In the genomic region with DNA sequence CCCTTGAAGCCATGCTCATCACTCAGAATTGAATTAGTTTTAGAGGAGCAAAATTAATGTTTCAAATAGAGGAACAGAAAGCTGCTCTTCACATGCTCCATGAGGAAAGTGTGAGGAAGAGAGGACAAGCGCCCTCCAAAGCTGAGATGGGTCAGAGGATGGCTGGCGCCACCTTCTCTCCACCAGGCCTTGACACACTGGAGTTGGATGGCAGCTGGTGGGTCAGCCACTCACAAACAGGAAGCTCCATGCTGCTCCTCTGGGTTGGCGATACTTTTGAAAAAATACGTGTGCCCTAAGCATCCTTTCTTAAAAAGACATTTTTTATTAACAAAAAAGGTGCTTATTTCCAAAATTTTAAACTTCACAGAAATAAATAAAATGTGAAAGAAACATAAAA, we compare ENCODE assay signal across 17 cellular contexts.
DNase-seq lines count a peak whose midpoint lies in the region; ATAC-seq and TF ChIP-seq lines count a peak whose summit lies in the region.
"Had no signal": no experiment of that assay in that cellular context is flagged by ENCODE, and none has a peak within 500 bp of the region (broad histone marks: within the 10 kb centered on the region; RNA-seq: fewer than 3 reads in every experiment).

No MANE protein-coding gene starts in this region.

- no peak overlapping the region for H3K4me3 ChIP-seq in DND-41 (ENCODE audit: low read depth in 1 of 2, low read length in 2 of 2)
- H3K4me3 ChIP-seq in effector memory CD4-positive, alpha-beta T cell (ENCODE audit: insufficient read depth, low read depth, low read length, poor library complexity, severe bottlenecking), result no peak overlapping the region
- H3K4me3 ChIP-seq: uterus had no signal

- peaks cover 27% of the 10 kb centered on the region for H3K4me1 Mint-ChIP-seq in T-helper 2 cell treated with Interferon-gamma antibody and Interleukin-4, amounts not matched to agents 5 μg/mL and 100 μg/mL, for 36 hours (ENCODE audit: low read depth)
- H3K4me1 Mint-ChIP-seq: WTC11 had no signal

- TF ChIP-seq CTCF in DND-41 (IDR thresholded peaks at IDR 0.05; ENCODE audit: borderline replicate concordance, extremely low read depth, low read length, poor library complexity, severe bottlenecking), result no peak

- ATAC-seq in DND-41 (ENCODE audit: insufficient read depth, low read depth), result peak; percentile 67
- no peak for ATAC-seq in GM19397 (IDR thresholded peaks at IDR 0.05; ENCODE audit: unreplicated experiment)
- ATAC-seq: left cardiac atrium, Right ventricle myocardium inferior, WTC11 had no signal

- no peaks in the 10 kb centered on the region for H3K27me3 ChIP-seq in DND-41 (ENCODE audit: insufficient read depth, low read length, poor library complexity)
- H3K27me3 ChIP-seq in effector memory CD4-positive, alpha-beta T cell (replicated peaks; ENCODE audit: control insufficient read depth, insufficient read depth, low read length, poor library complexity, severe bottlenecking), result no peaks in the 10 kb centered on the region
- H3K27me3 ChIP-seq: uterus had no signal

- peaks cover 59% of the 10 kb centered on the region for H3K36me3 Mint-ChIP-seq in T-helper 2 cell treated with Interferon-gamma antibody and Interleukin-4, amounts not matched to agents 5 μg/mL and 100 μg/mL, for 36 hours (ENCODE audit: low read depth)

- peak overlapping the region; percentile 66 for H3K4me3 Mint-ChIP-seq in T-helper 2 cell treated with Interferon-gamma antibody and Interleukin-4, amounts not matched to agents 5 μg/mL and 100 μg/mL, for 36 hours
- H3K4me3 Mint-ChIP-seq: WTC11 had no signal

- no peaks in the 10 kb centered on the region for H3K27me3 Mint-ChIP-seq in T-helper 2 cell treated with Interferon-gamma antibody and Interleukin-4, amounts not matched to agents 5 μg/mL and 100 μg/mL, for 36 hours (ENCODE audit: low read depth)

- H2AFZ ChIP-seq in DND-41 (ENCODE audit: low read depth, low read length), result peak overlapping the region; percentile 67

- H4K20me1 ChIP-seq in DND-41 (ENCODE audit: insufficient read depth, low read length), result no peaks in the 10 kb centered on the region

- peaks cover 35% of the 10 kb centered on the region for H3K9me3 ChIP-seq in DND-41 (ENCODE audit: insufficient read depth, low read length, severe bottlenecking)
- H3K9me3 ChIP-seq in effector memory CD4-positive, alpha-beta T cell (ENCODE audit: control insufficient read depth, low read length), result peaks cover 17% of the 10 kb centered on the region

- H3K36me3 ChIP-seq in DND-41 (ENCODE audit: insufficient read depth, low read length), result 0 out of 2 replicates have a peak, but pooled peaks cover 3% of the 10 kb centered on the region
- no peaks in the 10 kb centered on the region for H3K36me3 ChIP-seq in effector memory CD4-positive, alpha-beta T cell (ENCODE audit: control insufficient read depth, insufficient read depth, low read length)
- H3K36me3 ChIP-seq: neutrophil, uterus had no signal

- H3K4me2 ChIP-seq in DND-41 (ENCODE audit: insufficient read depth, low read length), result no peak overlapping the region

- peak; percentile 23 to 39 for DNase-seq in activated CD4-positive, alpha-beta T cell treated with anti-CD3 and anti-CD28 coated beads, Interleukin-2, amount 50 U/mL, for 48 hours
- DNase-seq in activated CD4-positive, alpha-beta T cell treated with anti-CD3 and anti-CD28 coated beads for 1 hour, result no peak
- peak; percentile 49 for DNase-seq in DND-41
- no peak for DNase-seq in T-helper 2 cell treated with Interferon-gamma antibody and Interleukin-4, amounts not matched to agents 5 μg/mL and 100 μg/mL, for 36 hours (ENCODE audit: low spot score)
- DNase-seq in effector memory CD4-positive, alpha-beta T cell, result no peak
- no peak for DNase-seq in amygdala (lab: John Stamatoyannopoulos, UW)
- DNase-seq in retina, result no peak
- DNase-seq: foreskin fibroblast, left cardiac atrium, midbrain, NCI-H1694, NCI-H226, uterus had no signal

- peaks cover 40% of the 10 kb centered on the region for H3K9me3 Mint-ChIP-seq in T-helper 2 cell treated with Interferon-gamma antibody and Interleukin-4, amounts not matched to agents 5 μg/mL and 100 μg/mL, for 36 hours

- peak overlapping the region; percentile 78 for H3K27ac Mint-ChIP-seq in T-helper 2 cell treated with Interferon-gamma antibody and Interleukin-4, amounts not matched to agents 5 μg/mL and 100 μg/mL, for 36 hours
- H3K27ac Mint-ChIP-seq: WTC11 had no signal

- peak overlapping the region; percentile 18; the same call in 1 of the 2 replicates for H3K9ac ChIP-seq in DND-41 (ENCODE audit: low read depth, low read length)

- peak overlapping the region; percentile 71 for H3K27ac ChIP-seq in DND-41 (ENCODE audit: low read length)
- H3K27ac ChIP-seq in effector memory CD4-positive, alpha-beta T cell (ENCODE audit: insufficient read depth, low read length, poor library complexity, severe bottlenecking), result peak overlapping the region; percentile 51
- H3K27ac ChIP-seq: neutrophil, uterus had no signal

- peaks cover 54% of the 10 kb centered on the region for H3K4me1 ChIP-seq in DND-41 (ENCODE audit: insufficient read depth, low read length)
- peaks cover 12% of the 10 kb centered on the region for H3K4me1 ChIP-seq in effector memory CD4-positive, alpha-beta T cell (ENCODE audit: control insufficient read depth, insufficient read depth, low read length, poor library complexity, severe bottlenecking)
- H3K4me1 ChIP-seq: uterus had no signal

- H3K79me2 ChIP-seq in DND-41 (ENCODE audit: insufficient read depth, low read length), result no peaks in the 10 kb centered on the region

Comparison
In these comparisons a context has a peak if more than half of its experiments do, and no peak if none do; other contexts are left out.
1. DNase-seq: peak in activated CD4-positive, alpha-beta T cell treated with anti-CD3 and anti-CD28 coated beads, Interleukin-2, amount 50 U/mL, for 48 hours (2 of 2) and DND-41 (single experiment); none in activated CD4-positive, alpha-beta T cell treated with anti-CD3 and anti-CD28 coated beads for 1 hour (single experiment), T-helper 2 cell treated with Interferon-gamma antibody and Interleukin-4, amounts not matched to agents 5 μg/mL and 100 μg/mL, for 36 hours (single experiment), effector memory CD4-positive, alpha-beta T cell (0 of 3), amygdala (0 of 56) and retina (single experiment).